In genomic region chr11:854601-855342, GRCh38 we compare ENCODE assay signal across 1 cellular context.
TF ChIP-seq lines count a peak whose summit lies in the region.

No MANE protein-coding gene starts in this region.

TF ChIP-seq in GM23338, 12 proteins besides CTCF, POLR2A, EP300 and RAD21 (continued from another document):
- TF ChIP-seq JUNB (IDR thresholded peaks at IDR 0.05; ENCODE audit: unreplicated experiment) (no peak), ETS1 (IDR thresholded peaks at IDR 0.05) (no peak), ZNF462 (CRISPR knock-in tag; IDR thresholded peaks at IDR 0.05) (no peak), ZNF114 (CRISPR knock-in tag; IDR thresholded peaks at IDR 0.05) (no peak), ZNF331 (CRISPR knock-in tag; IDR thresholded peaks at IDR 0.05; ENCODE audit: low read depth) (no peak), EZH2phosphoT487 (IDR thresholded peaks at IDR 0.05; ENCODE audit: unreplicated experiment) (no peak), EZH2 (IDR thresholded peaks at IDR 0.05; ENCODE audit: low read depth, unreplicated experiment) (no peak), STAT1 (IDR thresholded peaks at IDR 0.05; ENCODE audit: unreplicated experiment) (no peak), POLR2AphosphoS5 (IDR thresholded peaks at IDR 0.05; ENCODE audit: low read depth) (no peak)
